Comparison of ENCODE assay signal across 35 cellular contexts in the genomic region with DNA sequence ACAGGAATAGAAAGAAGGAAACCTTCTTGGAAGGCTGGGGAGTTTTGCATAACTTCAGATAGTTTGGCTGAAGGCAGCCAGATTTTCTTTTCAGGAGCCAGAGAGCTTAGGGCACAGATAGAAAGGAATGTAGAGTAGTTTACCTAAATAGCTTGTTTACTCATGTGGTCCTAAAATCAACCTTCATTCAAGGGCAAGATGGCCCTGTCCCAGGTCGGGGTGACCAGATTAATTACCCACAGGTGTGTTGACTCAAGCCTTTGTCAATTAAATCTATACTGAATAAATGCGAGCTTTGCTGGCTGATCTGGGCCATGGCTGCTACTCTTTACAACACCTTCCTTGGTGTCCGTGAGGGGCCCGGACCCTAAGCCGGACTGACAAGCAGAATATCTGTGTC.
"Had no signal": no experiment of that assay in that cellular context is flagged by ENCODE, and none has a peak within 500 bp of the region (broad histone marks: within the 10 kb centered on the region; RNA-seq: fewer than 3 reads in every experiment).

No MANE protein-coding gene starts in this region.

- ATAC-seq: activated CD4-positive, alpha-beta T cell treated with anti-CD3 and anti-CD28 coated beads for 36 hours; activated CD4-positive, CD25-positive, alpha-beta regulatory T cell treated with anti-CD3 and anti-CD28 coated beads, Interleukin-2, amount 50 U/mL, for 24 hours; activated CD8-positive, alpha-beta memory T cell treated with anti-CD3 and anti-CD28 coated beads, Interleukin-2, amount 10 ng/mL, durations not matched to agents 7 days and 5 days; activated CD8-positive, alpha-beta T cell treated with anti-CD3 and anti-CD28 coated beads, Interleukin-2, amount 10 ng/mL, durations not matched to agents 7 days and 5 days; activated naive CD8-positive, alpha-beta T cell treated with anti-CD3 and anti-CD28 coated beads, Interleukin-2, amount 50 U/mL, for 24 hours had no signal

- H3K4me1 ChIP-seq: ascending aorta had no signal

- H3K36me3 Mint-ChIP-seq: activated CD8-positive, alpha-beta memory T cell treated with anti-CD3 and anti-CD28 coated beads, Interleukin-2, amount 10 ng/mL, durations not matched to agents 7 days and 5 days; activated naive CD4-positive, alpha-beta T cell treated with anti-CD3 and anti-CD28 coated beads, Interleukin-2, amount 10 ng/mL, durations not matched to agents 7 days and 5 days; activated naive CD4-positive, alpha-beta T cell treated with anti-CD3 and anti-CD28 coated beads, Interleukin-2, amount 50 U/mL, for 24 hours; activated naive CD8-positive, alpha-beta T cell; activated naive CD8-positive, alpha-beta T cell treated with anti-CD3 and anti-CD28 coated beads, Interleukin-2, amount 10 ng/mL, durations not matched to agents 7 days and 5 days; brain had no signal

- H3K36me3 ChIP-seq: ascending aorta, cardiac muscle cell had no signal

- H3K27me3 Mint-ChIP-seq: activated CD4-positive, alpha-beta memory T cell treated with anti-CD3 and anti-CD28 coated beads, Interleukin-2, amount 10 ng/mL, durations not matched to agents 7 days and 5 days; activated CD4-positive, alpha-beta T cell treated with anti-CD3 and anti-CD28 coated beads for 36 hours; activated CD4-positive, alpha-beta T cell treated with anti-CD3 and anti-CD28 coated beads, Interleukin-2, amount 10 ng/mL, durations not matched to agents 7 days and 5 days; activated CD8-positive, alpha-beta memory T cell treated with anti-CD3 and anti-CD28 coated beads, Interleukin-2, amount 10 ng/mL, durations not matched to agents 7 days and 5 days; activated naive CD4-positive, alpha-beta T cell treated with anti-CD3 and anti-CD28 coated beads, Interleukin-2, amount 10 ng/mL, durations not matched to agents 7 days and 5 days; activated naive CD4-positive, alpha-beta T cell treated with anti-CD3 and anti-CD28 coated beads, Interleukin-2, amount 50 U/mL, for 24 hours; activated naive CD8-positive, alpha-beta T cell; activated naive CD8-positive, alpha-beta T cell treated with anti-CD3 and anti-CD28 coated beads, Interleukin-2, amount 10 ng/mL, durations not matched to agents 7 days and 5 days; activated naive CD8-positive, alpha-beta T cell treated with anti-CD3 and anti-CD28 coated beads, Interleukin-2, amount 50 U/mL, for 24 hours; activated T-cell treated with anti-CD3 and anti-CD28 coated beads, Interleukin-2, amount 50 U/mL, for 24 hours had no signal

- H3K27ac Mint-ChIP-seq: activated CD4-positive, alpha-beta memory T cell treated with anti-CD3 and anti-CD28 coated beads, Interleukin-2, amount 10 ng/mL, durations not matched to agents 7 days and 5 days; activated CD4-positive, alpha-beta T cell treated with anti-CD3 and anti-CD28 coated beads for 36 hours; activated CD4-positive, alpha-beta T cell treated with anti-CD3 and anti-CD28 coated beads, Interleukin-2, amount 10 ng/mL, durations not matched to agents 7 days and 5 days; activated CD8-positive, alpha-beta memory T cell treated with anti-CD3 and anti-CD28 coated beads, Interleukin-2, amount 10 ng/mL, durations not matched to agents 7 days and 5 days; activated CD8-positive, alpha-beta T cell treated with anti-CD3 and anti-CD28 coated beads, Interleukin-2, amount 10 ng/mL, durations not matched to agents 7 days and 5 days; activated naive CD4-positive, alpha-beta T cell treated with anti-CD3 and anti-CD28 coated beads, Interleukin-2, amount 10 ng/mL, durations not matched to agents 7 days and 5 days; activated naive CD4-positive, alpha-beta T cell treated with anti-CD3 and anti-CD28 coated beads, Interleukin-2, amount 50 U/mL, for 24 hours; activated naive CD8-positive, alpha-beta T cell; activated naive CD8-positive, alpha-beta T cell treated with anti-CD3 and anti-CD28 coated beads, Interleukin-2, amount 10 ng/mL, durations not matched to agents 7 days and 5 days; activated naive CD8-positive, alpha-beta T cell treated with anti-CD3 and anti-CD28 coated beads, Interleukin-2, amount 50 U/mL, for 24 hours; activated T-cell treated with anti-CD3 and anti-CD28 coated beads, Interleukin-2, amount 50 U/mL, for 24 hours; activated T-helper 2 cell treated with anti-CD3 and anti-CD28 coated beads, Interferon-gamma antibody, Interleukin-2, Interleukin-4, amounts not matched to agents 10 μg/mL and 5 μg/mL and 100 μg/mL, durations not matched to agents 14 hours and 24 hours and 36 hours; brain; T-helper 1 cell treated with Interleukin-12 subunit alpha and Interleukin-12 subunit beta and Interleukin-4 antibody, amounts not matched to agents 30 μg/mL and 1 μg/mL, for 36 hours; T-helper 2 cell treated with Interferon-gamma antibody and Interleukin-4, amounts not matched to agents 5 μg/mL and 100 μg/mL, for 36 hours had no signal

- H3K4me1 Mint-ChIP-seq: activated CD4-positive, alpha-beta memory T cell treated with anti-CD3 and anti-CD28 coated beads, Interleukin-2, amount 10 ng/mL, durations not matched to agents 7 days and 5 days; activated CD4-positive, alpha-beta T cell treated with anti-CD3 and anti-CD28 coated beads for 36 hours; activated CD4-positive, alpha-beta T cell treated with anti-CD3 and anti-CD28 coated beads, Interleukin-2, amount 10 ng/mL, durations not matched to agents 7 days and 5 days; activated CD8-positive, alpha-beta memory T cell treated with anti-CD3 and anti-CD28 coated beads, Interleukin-2, amount 10 ng/mL, durations not matched to agents 7 days and 5 days; activated naive CD4-positive, alpha-beta T cell treated with anti-CD3 and anti-CD28 coated beads, Interleukin-2, amount 10 ng/mL, durations not matched to agents 7 days and 5 days; activated naive CD4-positive, alpha-beta T cell treated with anti-CD3 and anti-CD28 coated beads, Interleukin-2, amount 50 U/mL, for 24 hours; activated naive CD8-positive, alpha-beta T cell treated with anti-CD3 and anti-CD28 coated beads, Interleukin-2, amount 10 ng/mL, durations not matched to agents 7 days and 5 days; activated naive CD8-positive, alpha-beta T cell treated with anti-CD3 and anti-CD28 coated beads, Interleukin-2, amount 50 U/mL, for 24 hours; brain had no signal

- H3K9me3 Mint-ChIP-seq: activated CD4-positive, alpha-beta memory T cell treated with anti-CD3 and anti-CD28 coated beads, Interleukin-2, amount 10 ng/mL, durations not matched to agents 7 days and 5 days; activated CD4-positive, alpha-beta T cell treated with anti-CD3 and anti-CD28 coated beads, Interleukin-2, amount 10 ng/mL, durations not matched to agents 7 days and 5 days; activated naive CD4-positive, alpha-beta T cell treated with anti-CD3 and anti-CD28 coated beads, Interleukin-2, amount 10 ng/mL, durations not matched to agents 7 days and 5 days; activated naive CD8-positive, alpha-beta T cell treated with anti-CD3 and anti-CD28 coated beads, Interleukin-2, amount 10 ng/mL, durations not matched to agents 7 days and 5 days; activated naive CD8-positive, alpha-beta T cell treated with anti-CD3 and anti-CD28 coated beads, Interleukin-2, amount 50 U/mL, for 24 hours; activated T-cell treated with anti-CD3 and anti-CD28 coated beads, Interleukin-2, amount 50 U/mL, for 24 hours; activated T-helper 2 cell treated with anti-CD3 and anti-CD28 coated beads, Interferon-gamma antibody, Interleukin-2, Interleukin-4, amounts not matched to agents 10 μg/mL and 5 μg/mL and 100 μg/mL, durations not matched to agents 14 hours and 24 hours and 36 hours; brain; T-helper 1 cell treated with Interleukin-12 subunit alpha and Interleukin-12 subunit beta and Interleukin-4 antibody, amounts not matched to agents 30 μg/mL and 1 μg/mL, for 36 hours; T-helper 2 cell treated with Interferon-gamma antibody and Interleukin-4, amounts not matched to agents 5 μg/mL and 100 μg/mL, for 36 hours had no signal

- DNase-seq: activated CD4-positive, alpha-beta memory T cell treated with anti-CD3 and anti-CD28 coated beads, Interleukin-2, amount 10 ng/mL, durations not matched to agents 7 days and 5 days; activated CD4-positive, alpha-beta T cell treated with anti-CD3 and anti-CD28 coated beads for 1 hour; activated CD4-positive, alpha-beta T cell treated with anti-CD3 and anti-CD28 coated beads for 36 hours; activated CD4-positive, alpha-beta T cell treated with anti-CD3 and anti-CD28 coated beads for 48 hours; activated CD4-positive, alpha-beta T cell treated with anti-CD3 and anti-CD28 coated beads, Interleukin-2, amount 10 ng/mL, durations not matched to agents 7 days and 5 days; activated CD4-positive, alpha-beta T cell treated with anti-CD3 and anti-CD28 coated beads, Interleukin-2, amount 50 U/mL, for 48 hours; activated CD4-positive, CD25-positive, alpha-beta regulatory T cell; activated CD8-positive, alpha-beta memory T cell treated with anti-CD3 and anti-CD28 coated beads for 24 hours; activated CD8-positive, alpha-beta memory T cell treated with anti-CD3 and anti-CD28 coated beads, Interleukin-2, amount 10 ng/mL, durations not matched to agents 7 days and 5 days; activated CD8-positive, alpha-beta memory T cell treated with anti-CD3 and anti-CD28 coated beads, Interleukin-2, amount 50 U/mL, for 48 hours; activated CD8-positive, alpha-beta T cell treated with anti-CD3 and anti-CD28 coated beads, Interleukin-2, amount 10 ng/mL, durations not matched to agents 7 days and 5 days; activated effector memory CD4-positive, alpha-beta T cell treated with Interleukin-2 at 50 U/mL for 16 hours; activated gamma-delta T cell; activated naive CD4-positive, alpha-beta T cell treated with anti-CD3 and anti-CD28 coated beads, Interleukin-2, amount 10 ng/mL, durations not matched to agents 7 days and 5 days; activated naive CD4-positive, alpha-beta T cell treated with Interleukin-2 at 50 U/mL for 16 hours; activated naive CD8-positive, alpha-beta T cell treated with anti-CD3 and anti-CD28 coated beads, Interleukin-2, amount 10 ng/mL, durations not matched to agents 7 days and 5 days; activated naive CD8-positive, alpha-beta T cell treated with anti-CD3 and anti-CD28 coated beads, Interleukin-2, amount 50 U/mL, for 24 hours; activated T-cell treated with anti-CD3 and anti-CD28 coated beads, Interleukin-2, amount 50 U/mL, for 24 hours; activated T-cell treated with anti-CD3 and anti-CD28 coated beads, Interleukin-2, amount 50 U/mL, for 48 hours; amygdala; anterior cingulate cortex; central memory CD4-positive, alpha-beta T cell; T-helper 1 cell; T-helper 2 cell; T-helper 9 cell had no signal

- H3K9me3 ChIP-seq: ascending aorta had no signal

- H3K4me3 ChIP-seq: ascending aorta, cardiac muscle cell had no signal

- H3K4me3 Mint-ChIP-seq: activated CD4-positive, alpha-beta memory T cell treated with anti-CD3 and anti-CD28 coated beads, Interleukin-2, amount 10 ng/mL, durations not matched to agents 7 days and 5 days; activated CD4-positive, alpha-beta T cell treated with anti-CD3 and anti-CD28 coated beads for 36 hours; activated CD4-positive, alpha-beta T cell treated with anti-CD3 and anti-CD28 coated beads, Interleukin-2, amount 10 ng/mL, durations not matched to agents 7 days and 5 days; activated CD8-positive, alpha-beta memory T cell treated with anti-CD3 and anti-CD28 coated beads, Interleukin-2, amount 10 ng/mL, durations not matched to agents 7 days and 5 days; activated CD8-positive, alpha-beta T cell treated with anti-CD3 and anti-CD28 coated beads, Interleukin-2, amount 10 ng/mL, durations not matched to agents 7 days and 5 days; activated naive CD4-positive, alpha-beta T cell treated with anti-CD3 and anti-CD28 coated beads, Interleukin-2, amount 10 ng/mL, durations not matched to agents 7 days and 5 days; activated naive CD4-positive, alpha-beta T cell treated with anti-CD3 and anti-CD28 coated beads, Interleukin-2, amount 50 U/mL, for 24 hours; activated naive CD8-positive, alpha-beta T cell; activated naive CD8-positive, alpha-beta T cell treated with anti-CD3 and anti-CD28 coated beads, Interleukin-2, amount 10 ng/mL, durations not matched to agents 7 days and 5 days; activated naive CD8-positive, alpha-beta T cell treated with anti-CD3 and anti-CD28 coated beads, Interleukin-2, amount 50 U/mL, for 24 hours; activated T-cell treated with anti-CD3 and anti-CD28 coated beads, Interleukin-2, amount 50 U/mL, for 24 hours; brain; T-helper 1 cell treated with Interleukin-12 subunit alpha and Interleukin-12 subunit beta and Interleukin-4 antibody, amounts not matched to agents 30 μg/mL and 1 μg/mL, for 36 hours; T-helper 2 cell treated with Interferon-gamma antibody and Interleukin-4, amounts not matched to agents 5 μg/mL and 100 μg/mL, for 36 hours had no signal

- H3K27ac ChIP-seq: ascending aorta, cardiac muscle cell, VCaP had no signal

- H3K27me3 ChIP-seq: ascending aorta, cardiac muscle cell had no signal
